ENCODE assay signal across 15 cellular contexts in genomic region chr12:54472494-54473262, GRCh38. TPM values are rescaled to one million over a fixed set of nuclear protein-coding genes. Genes with fewer than 3 reads are reported as not detected.
DNase-seq lines count a peak whose midpoint lies in the region; ATAC-seq and TF ChIP-seq lines count a peak whose summit lies in the region.
"Had no signal": no experiment of that assay in that cellular context is flagged by ENCODE, and none has a peak within 500 bp of the region (broad histone marks: within the 10 kb centered on the region; RNA-seq: fewer than 3 reads in every experiment).

No MANE protein-coding gene starts in this region.

- H2AFZ ChIP-seq in OCI-LY1 (ENCODE audit: low read length), result 0 out of 2 replicates have a peak overlapping the region, but pooled peaks have one; percentile 65

- no peak overlapping the region for H3K27ac Mint-ChIP-seq in activated naive CD4-positive, alpha-beta T cell treated with anti-CD3 and anti-CD28 coated beads, Interleukin-2, amount 10 ng/mL, durations not matched to agents 7 days and 5 days
- no peak overlapping the region for H3K27ac Mint-ChIP-seq in activated naive CD8-positive, alpha-beta T cell treated with anti-CD3 and anti-CD28 coated beads, Interleukin-2, amount 10 ng/mL, durations not matched to agents 7 days and 5 days
- no peak overlapping the region for H3K27ac Mint-ChIP-seq in stimulated activated naive CD8-positive, alpha-beta T cell treated with anti-CD3 and anti-CD28 coated beads, Interleukin-15, amount 100 ng/mL, for 72 hours

- H3K27ac ChIP-seq in OCI-LY1 (ENCODE audit: low read depth, low read length, poor library complexity, severe bottlenecking) (peak overlapping the region; percentile 32), gastroesophageal sphincter (no peak overlapping the region)
- H3K27ac ChIP-seq: foreskin keratinocyte, left lung had no signal

- H4K20me1 ChIP-seq in OCI-LY1 (ENCODE audit: insufficient read depth, low read length), result no peaks in the 10 kb centered on the region

- POLR2A ChIA-PET in activated naive CD8-positive, alpha-beta T cell treated with anti-CD3 and anti-CD28 coated beads, Interleukin-2, amount 10 ng/mL, durations not matched to agents 7 days and 5 days (lab: Charles Lee), result interaction anchor here (1.4 to 1.8 kb wide), 2 partner anchors 25 to 77 kb away, joined by 3 to 5 read pairs; partner anchors contain the start of genes NCKAP1L and PDE1B
- POLR2A ChIA-PET in GM10248 (lab: Yijun Ruan, JAX), result no interaction called here

- H3K4me3 Mint-ChIP-seq in activated naive CD4-positive, alpha-beta T cell treated with anti-CD3 and anti-CD28 coated beads, Interleukin-2, amount 10 ng/mL, durations not matched to agents 7 days and 5 days, result peak overlapping the region; percentile 40
- H3K4me3 Mint-ChIP-seq in activated naive CD8-positive, alpha-beta T cell treated with anti-CD3 and anti-CD28 coated beads, Interleukin-2, amount 10 ng/mL, durations not matched to agents 7 days and 5 days, result peak overlapping the region; percentile 46
- H3K4me3 Mint-ChIP-seq in stimulated activated naive CD8-positive, alpha-beta T cell treated with anti-CD3 and anti-CD28 coated beads, Interleukin-15, amount 100 ng/mL, for 72 hours, result peak overlapping the region; percentile 49 to 77

- no peak for TF ChIP-seq CTCF in OCI-LY1 (IDR thresholded peaks at IDR 0.05; ENCODE audit: low read length)
- no peak for TF ChIP-seq CTCF in GM10248 (IDR thresholded peaks at IDR 0.05; ENCODE audit: control extremely low read depth, extremely low read depth, low read depth, missing control alignments)
- TF ChIP-seq CTCF in gastroesophageal sphincter (IDR thresholded peaks at IDR 0.05), result no peak

- peak overlapping the region; percentile 94 for H3K4me2 ChIP-seq in OCI-LY1 (ENCODE audit: low read length)

- H3K79me2 ChIP-seq in OCI-LY1 (ENCODE audit: insufficient read depth, low read length), result peaks cover 23% of the 10 kb centered on the region

- peaks cover 34% of the 10 kb centered on the region for H3K27me3 Mint-ChIP-seq in activated naive CD4-positive, alpha-beta T cell treated with anti-CD3 and anti-CD28 coated beads, Interleukin-2, amount 10 ng/mL, durations not matched to agents 7 days and 5 days
- peaks cover 23% of the 10 kb centered on the region for H3K27me3 Mint-ChIP-seq in activated naive CD8-positive, alpha-beta T cell treated with anti-CD3 and anti-CD28 coated beads, Interleukin-2, amount 10 ng/mL, durations not matched to agents 7 days and 5 days
- H3K27me3 Mint-ChIP-seq in stimulated activated naive CD8-positive, alpha-beta T cell treated with anti-CD3 and anti-CD28 coated beads, Interleukin-15, amount 100 ng/mL, for 72 hours, result no peaks in the 10 kb centered on the region

- WGBS in gastroesophageal sphincter (ENCODE audit: low coverage in 1 of 2), 2 donors, result 79 to 84% methylated on average over 8 to 15 of the region's 15 CpGs

- CTCF ChIA-PET in activated naive CD4-positive, alpha-beta T cell treated with anti-CD3 and anti-CD28 coated beads, Interleukin-2, amount 10 ng/mL, durations not matched to agents 7 days and 5 days (lab: Charles Lee), result interaction anchor here (0.8 to 1.5 kb wide), 3 partner anchors 33 to 93 kb away, joined by 3 read pairs; no protein-coding TSS in a partner anchor
- CTCF ChIA-PET in GM10248 (lab: Yijun Ruan, JAX), result interaction anchor here (1.3 kb wide), 1 partner anchor 69 kb away, joined by 3 read pairs; no protein-coding TSS in a partner anchor

- H3K9me3 ChIP-seq in OCI-LY1 (ENCODE audit: low read length) (no peaks in the 10 kb centered on the region), gastroesophageal sphincter (no peaks in the 10 kb centered on the region)
- H3K9me3 ChIP-seq: left lung had no signal

- DNase-seq in activated naive CD4-positive, alpha-beta T cell treated with anti-CD3 and anti-CD28 coated beads, Interleukin-2, amount 10 ng/mL, durations not matched to agents 7 days and 5 days, result no peak
- DNase-seq in activated naive CD4-positive, alpha-beta T cell treated with Interleukin-2 at 50 U/mL for 16 hours, result no peak
- DNase-seq in activated naive CD8-positive, alpha-beta T cell treated with anti-CD3 and anti-CD28 coated beads, Interleukin-2, amount 10 ng/mL, durations not matched to agents 7 days and 5 days, result no peak
- DNase-seq in stimulated activated naive CD8-positive, alpha-beta T cell treated with anti-CD3 and anti-CD28 coated beads, Interleukin-15, amount 100 ng/mL, for 72 hours, result no peak
- no peak for DNase-seq in GM10248 (ENCODE audit: extremely low spot score)
- DNase-seq in NCI-H1436 (lab: John Stamatoyannopoulos, UW), result no peak
- DNase-seq: foreskin keratinocyte, NCI-H526 had no signal

- no peaks in the 10 kb centered on the region for H3K9me3 Mint-ChIP-seq in activated naive CD4-positive, alpha-beta T cell treated with anti-CD3 and anti-CD28 coated beads, Interleukin-2, amount 10 ng/mL, durations not matched to agents 7 days and 5 days
- no peaks in the 10 kb centered on the region for H3K9me3 Mint-ChIP-seq in activated naive CD8-positive, alpha-beta T cell treated with anti-CD3 and anti-CD28 coated beads, Interleukin-2, amount 10 ng/mL, durations not matched to agents 7 days and 5 days
- H3K9me3 Mint-ChIP-seq in stimulated activated naive CD8-positive, alpha-beta T cell treated with anti-CD3 and anti-CD28 coated beads, Interleukin-15, amount 100 ng/mL, for 72 hours, result no peaks in the 10 kb centered on the region

- H3K4me1 ChIP-seq in OCI-LY1 (ENCODE audit: insufficient read depth, low read length, severe bottlenecking) (peaks cover 29% of the 10 kb centered on the region), gastroesophageal sphincter (no peaks in the 10 kb centered on the region)
- H3K4me1 ChIP-seq: foreskin keratinocyte had no signal

- peak overlapping the region; percentile 97 for H3K9ac ChIP-seq in OCI-LY1 (ENCODE audit: low read length)

- H3K9me2 ChIP-seq in OCI-LY1 (ENCODE audit: low read depth, low read length), result no peaks in the 10 kb centered on the region

- no peaks in the 10 kb centered on the region for H3F3A ChIP-seq in OCI-LY1 (ENCODE audit: insufficient read depth, low read length)

- H3K4me3 ChIP-seq in OCI-LY1 (ENCODE audit: low read depth, low read length, poor library complexity, severe bottlenecking), result peak overlapping the region; percentile 99
- H3K4me3 ChIP-seq in gastroesophageal sphincter, result no peak overlapping the region
- H3K4me3 ChIP-seq: left lung had no signal

- no peak for TF ChIP-seq EP300 in gastroesophageal sphincter (IDR thresholded peaks at IDR 0.05)

- H3K36me3 ChIP-seq in OCI-LY1 (ENCODE audit: insufficient read depth, low read length) (peaks cover 30% of the 10 kb centered on the region), gastroesophageal sphincter (no peaks in the 10 kb centered on the region)
- H3K36me3 ChIP-seq: left lung had no signal

- no peaks in the 10 kb centered on the region for H3K27me3 ChIP-seq in OCI-LY1 (ENCODE audit: insufficient read depth, low read length)
- H3K27me3 ChIP-seq in gastroesophageal sphincter, result no peaks in the 10 kb centered on the region

- no peak for TF ChIP-seq POLR2A in gastroesophageal sphincter (IDR thresholded peaks at IDR 0.05)

- no peaks in the 10 kb centered on the region for H3K36me3 Mint-ChIP-seq in activated naive CD4-positive, alpha-beta T cell treated with anti-CD3 and anti-CD28 coated beads, Interleukin-2, amount 10 ng/mL, durations not matched to agents 7 days and 5 days
- no peaks in the 10 kb centered on the region for H3K36me3 Mint-ChIP-seq in activated naive CD8-positive, alpha-beta T cell treated with anti-CD3 and anti-CD28 coated beads, Interleukin-2, amount 10 ng/mL, durations not matched to agents 7 days and 5 days

- ATAC-seq in activated naive CD8-positive, alpha-beta T cell treated with anti-CD3 and anti-CD28 coated beads, Interleukin-2, amount 10 ng/mL, durations not matched to agents 7 days and 5 days (ENCODE audit: low read depth), result no peak
- no peak for ATAC-seq in stimulated activated naive CD8-positive, alpha-beta T cell treated with anti-CD3 and anti-CD28 coated beads, Interleukin-15, amount 100 ng/mL, for 72 hours
- ATAC-seq in gastroesophageal sphincter, result no peak
- ATAC-seq: foreskin keratinocyte, left lung, Panc1 had no signal

- H3K4me1 Mint-ChIP-seq in activated naive CD4-positive, alpha-beta T cell treated with anti-CD3 and anti-CD28 coated beads, Interleukin-2, amount 10 ng/mL, durations not matched to agents 7 days and 5 days, result no peaks in the 10 kb centered on the region
- no peaks in the 10 kb centered on the region for H3K4me1 Mint-ChIP-seq in activated naive CD8-positive, alpha-beta T cell treated with anti-CD3 and anti-CD28 coated beads, Interleukin-2, amount 10 ng/mL, durations not matched to agents 7 days and 5 days
- no peaks in the 10 kb centered on the region for H3K4me1 Mint-ChIP-seq in stimulated activated naive CD8-positive, alpha-beta T cell treated with anti-CD3 and anti-CD28 coated beads, Interleukin-15, amount 100 ng/mL, for 72 hours

RNA-seq across cellular contexts. Expression of gene GTSF1, which starts 0.7 kb away (rescaled TPM):
- 1 to 10 TPM; 7.4 to 9.3 TPM for total RNA-seq in activated naive CD8-positive, alpha-beta T cell treated with anti-CD3 and anti-CD28 coated beads, Interleukin-2, amount 10 ng/mL, durations not matched to agents 7 days and 5 days
- total RNA-seq in gastroesophageal sphincter, result 1 to 10 TPM in 1 of 4 donors, not detected in 3; 1.0 TPM
- total RNA-seq: astrocyte, endothelial cell of umbilical vein, foreskin keratinocyte, skeletal muscle tissue had no signal

RNA-seq across cellular contexts. Expression of gene NCKAP1L, which starts 24.9 kb away (rescaled TPM):
- total RNA-seq in activated naive CD8-positive, alpha-beta T cell treated with anti-CD3 and anti-CD28 coated beads, Interleukin-2, amount 10 ng/mL, durations not matched to agents 7 days and 5 days, result 100 to 1,000 TPM; 148 to 149 TPM
- 10 to 100 TPM in 3 of 4 donors, 1 to 10 TPM in 1; 5.9 to 19.9 (median 13.8) TPM for total RNA-seq in gastroesophageal sphincter
- total RNA-seq: foreskin keratinocyte had no signal

RNA-seq across cellular contexts. Expression of gene ITGA5, which starts 53.6 kb away (rescaled TPM):
- total RNA-seq in activated naive CD8-positive, alpha-beta T cell treated with anti-CD3 and anti-CD28 coated beads, Interleukin-2, amount 10 ng/mL, durations not matched to agents 7 days and 5 days, result 10 to 100 TPM; 84.5 to 90.6 TPM
- 100 to 1,000 TPM; 141 to 908 (median 220) TPM for total RNA-seq in gastroesophageal sphincter

Comparison
In these comparisons a context has a peak if more than half of its experiments do, and no peak if none do; other contexts are left out.
1. RNA of gene GTSF1, which starts 0.7 kb away (total RNA-seq): 7.4 to 9.3 TPM in activated naive CD8-positive, alpha-beta T cell treated with anti-CD3 and anti-CD28 coated beads, Interleukin-2, amount 10 ng/mL, durations not matched to agents 7 days and 5 days; 1.0 TPM in gastroesophageal sphincter; every median in the first group is over 4 times any median in the second.
2. RNA of gene NCKAP1L, which starts 24.9 kb away (total RNA-seq): 148 to 149 TPM in activated naive CD8-positive, alpha-beta T cell treated with anti-CD3 and anti-CD28 coated beads, Interleukin-2, amount 10 ng/mL, durations not matched to agents 7 days and 5 days; 5.9 to 19.9 TPM in gastroesophageal sphincter; every median in the first group is over 4 times any median in the second.
3. Peak in every context shown above with its lines, with median percentiles within 50 percentile points of each other: H3K4me3 Mint-ChIP-seq.